ENCODE assay signal across 11 cellular contexts in the genomic region with DNA sequence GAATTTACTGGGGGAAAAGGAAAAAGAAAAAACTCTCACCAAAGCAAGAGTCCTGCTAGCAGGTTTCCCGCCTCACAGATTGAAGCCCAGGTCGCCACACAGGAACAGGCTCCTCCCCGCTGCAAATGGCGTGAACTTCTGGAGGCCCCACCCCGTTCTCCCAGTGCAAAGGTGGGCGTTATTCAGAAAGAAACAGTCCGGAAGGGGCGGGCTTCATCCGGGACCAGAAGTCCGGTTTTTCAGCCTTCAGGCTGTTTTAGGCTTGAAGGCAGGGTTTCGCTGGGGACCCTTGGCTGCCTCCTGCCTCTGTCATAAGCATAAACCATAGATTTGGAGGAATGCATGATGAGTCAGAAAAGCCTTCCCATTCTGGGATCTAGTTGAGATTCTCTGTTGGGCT.
DNase-seq lines count a peak whose midpoint lies in the region; ATAC-seq and TF ChIP-seq lines count a peak whose summit lies in the region.
"Had no signal": no experiment of that assay in that cellular context is flagged by ENCODE, and none has a peak within 500 bp of the region (broad histone marks: within the 10 kb centered on the region; RNA-seq: fewer than 3 reads in every experiment).

No MANE protein-coding gene starts in this region.

- no peak for TF ChIP-seq CTCF in activated CD8-positive, alpha-beta T cell treated with anti-CD3 and anti-CD28 coated beads for 36 hours (IDR thresholded peaks at IDR 0.05)

- POLR2A ChIA-PET in activated CD8-positive, alpha-beta T cell treated with anti-CD3 and anti-CD28 coated beads for 36 hours (lab: Charles Lee): no interaction called here
- POLR2A ChIA-PET in activated CD8-positive, alpha-beta T cell treated with anti-CD3 and anti-CD28 coated beads, Interleukin-2, amount 10 ng/mL, durations not matched to agents 7 days and 5 days (lab: Charles Lee): no interaction called here

- H3K4me3 ChIP-seq in HAP-1: no peak overlapping the region

- H3K36me3 ChIP-seq in HAP-1 (replicated peaks): no peaks in the 10 kb centered on the region

- no peaks in the 10 kb centered on the region for H3K9me3 ChIP-seq in HAP-1

- CTCF ChIA-PET in activated CD8-positive, alpha-beta T cell treated with anti-CD3 and anti-CD28 coated beads for 36 hours (lab: Charles Lee): no interaction called here
- CTCF ChIA-PET in activated CD8-positive, alpha-beta T cell treated with anti-CD3 and anti-CD28 coated beads, Interleukin-2, amount 10 ng/mL, durations not matched to agents 7 days and 5 days (lab: Charles Lee): no interaction called here

- no peaks in the 10 kb centered on the region for H3K27me3 ChIP-seq in HAP-1 (ENCODE audit: low read depth)

- peak; percentile 25 for DNase-seq in activated CD8-positive, alpha-beta T cell treated with anti-CD3 and anti-CD28 coated beads for 36 hours
- no peak for DNase-seq in activated CD8-positive, alpha-beta T cell treated with anti-CD3 and anti-CD28 coated beads, Interleukin-2, amount 10 ng/mL, durations not matched to agents 7 days and 5 days
- DNase-seq in astrocyte of the hippocampus (ENCODE audit: low read depth, low spot score): peak; percentile 3
- peak; percentile 52 for DNase-seq in left lobe of liver (ENCODE audit: low spot score)
- peak; percentile 67 for DNase-seq in ureter (ENCODE audit: low spot score)
- DNase-seq in HAP-1 (ENCODE audit: low spot score in 2 of 2): no peak
- DNase-seq in effector CD8-positive, alpha-beta T cell (lab: John Stamatoyannopoulos, UW): no peak
- no peak for DNase-seq in AML-193 (lab: John Stamatoyannopoulos, UW)
- DNase-seq: activated gamma-delta T cell treated with Interleukin-2 at 50 U/mL for 16 hours, midbrain, NCI-H510A treated with DMSO at 0.1 percent for 48 hours had no signal

- no peak for ATAC-seq in activated CD8-positive, alpha-beta T cell treated with anti-CD3 and anti-CD28 coated beads for 36 hours
- ATAC-seq in activated CD8-positive, alpha-beta T cell treated with anti-CD3 and anti-CD28 coated beads, Interleukin-2, amount 10 ng/mL, durations not matched to agents 7 days and 5 days: no peak
- ATAC-seq in left lobe of liver: peak; percentile 83

- no peaks in the 10 kb centered on the region for H3K4me1 ChIP-seq in HAP-1

- peak overlapping the region; percentile 6 for H3K4me3 Mint-ChIP-seq in activated CD8-positive, alpha-beta T cell treated with anti-CD3 and anti-CD28 coated beads for 36 hours
- H3K4me3 Mint-ChIP-seq in activated CD8-positive, alpha-beta T cell treated with anti-CD3 and anti-CD28 coated beads, Interleukin-2, amount 10 ng/mL, durations not matched to agents 7 days and 5 days: no peak overlapping the region

- in situ Hi-C loops in HAP-1 (cut with MboI; ENCODE audit: low sequenced_read_pairs): no loop called here

- no peak overlapping the region for H3K27ac Mint-ChIP-seq in activated CD8-positive, alpha-beta T cell treated with anti-CD3 and anti-CD28 coated beads for 36 hours
- no peak overlapping the region for H3K27ac Mint-ChIP-seq in activated CD8-positive, alpha-beta T cell treated with anti-CD3 and anti-CD28 coated beads, Interleukin-2, amount 10 ng/mL, durations not matched to agents 7 days and 5 days

- no peaks in the 10 kb centered on the region for H3K9me3 Mint-ChIP-seq in activated CD8-positive, alpha-beta T cell treated with anti-CD3 and anti-CD28 coated beads for 36 hours
- H3K9me3 Mint-ChIP-seq in activated CD8-positive, alpha-beta T cell treated with anti-CD3 and anti-CD28 coated beads, Interleukin-2, amount 10 ng/mL, durations not matched to agents 7 days and 5 days (ENCODE audit: insufficient read depth): no peaks in the 10 kb centered on the region

- peaks cover 3% of the 10 kb centered on the region for H3K4me1 Mint-ChIP-seq in activated CD8-positive, alpha-beta T cell treated with anti-CD3 and anti-CD28 coated beads for 36 hours (ENCODE audit: low read depth)
- no peaks in the 10 kb centered on the region for H3K4me1 Mint-ChIP-seq in activated CD8-positive, alpha-beta T cell treated with anti-CD3 and anti-CD28 coated beads, Interleukin-2, amount 10 ng/mL, durations not matched to agents 7 days and 5 days (ENCODE audit: low read depth)

- peaks cover 9% of the 10 kb centered on the region for H3K27me3 Mint-ChIP-seq in activated CD8-positive, alpha-beta T cell treated with anti-CD3 and anti-CD28 coated beads for 36 hours
- peaks cover 15% of the 10 kb centered on the region for H3K27me3 Mint-ChIP-seq in activated CD8-positive, alpha-beta T cell treated with anti-CD3 and anti-CD28 coated beads, Interleukin-2, amount 10 ng/mL, durations not matched to agents 7 days and 5 days (ENCODE audit: low read depth)

- no peaks in the 10 kb centered on the region for H3K36me3 Mint-ChIP-seq in activated CD8-positive, alpha-beta T cell treated with anti-CD3 and anti-CD28 coated beads for 36 hours (ENCODE audit: low read depth)
- H3K36me3 Mint-ChIP-seq in activated CD8-positive, alpha-beta T cell treated with anti-CD3 and anti-CD28 coated beads, Interleukin-2, amount 10 ng/mL, durations not matched to agents 7 days and 5 days (ENCODE audit: low read depth): no peaks in the 10 kb centered on the region

- intact Hi-C loops in activated CD8-positive, alpha-beta T cell treated with anti-CD3 and anti-CD28 coated beads for 36 hours (cut with micrococcal nuclease): no loop called here

Comparison
In these comparisons a context has a peak if more than half of its experiments do, and no peak if none do; other contexts are left out.
1. DNase-seq: peak in activated CD8-positive, alpha-beta T cell treated with anti-CD3 and anti-CD28 coated beads for 36 hours (single experiment), astrocyte of the hippocampus (single experiment), left lobe of liver (single experiment) and ureter (single experiment); none in activated CD8-positive, alpha-beta T cell treated with anti-CD3 and anti-CD28 coated beads, Interleukin-2, amount 10 ng/mL, durations not matched to agents 7 days and 5 days (single experiment), HAP-1 (0 of 2), effector CD8-positive, alpha-beta T cell (single experiment) and AML-193 (0 of 2).